15 cellular contexts compared by ENCODE assay signal in genomic region chr2:46872876-46873631, GRCh38. TPM values are rescaled to one million over a fixed set of nuclear protein-coding genes. Genes with fewer than 3 reads are reported as not detected.
DNase-seq lines count a peak whose midpoint lies in the region; ATAC-seq and TF ChIP-seq lines count a peak whose summit lies in the region.
"Had no signal": no experiment of that assay in that cellular context is flagged by ENCODE, and none has a peak within 500 bp of the region (broad histone marks: within the 10 kb centered on the region; RNA-seq: fewer than 3 reads in every experiment).

No MANE protein-coding gene starts in this region.

- no peaks in the 10 kb centered on the region for H3K36me3 ChIP-seq in GM23338 (ENCODE audit: insufficient read depth)
- no peaks in the 10 kb centered on the region for H3K36me3 ChIP-seq in adipocyte (ENCODE audit: control insufficient read depth, insufficient read depth, low read length, severe bottlenecking)
- no peaks in the 10 kb centered on the region for H3K36me3 ChIP-seq in lung (ENCODE audit: control insufficient read depth in 2 of 2, insufficient read depth in 2 of 2, low read length in 2 of 2)
- H3K36me3 ChIP-seq in stomach: no peaks in the 10 kb centered on the region
- no peaks in the 10 kb centered on the region for H3K36me3 ChIP-seq in effector memory CD4-positive, alpha-beta T cell (ENCODE audit: control insufficient read depth, insufficient read depth, low read length)
- H3K36me3 ChIP-seq: neural progenitor cell had no signal

- 91 to 97% methylated on average over 4 of the region's 4 CpGs for WGBS in lung, 2 donors
- 93 to 98% (median 97%) methylated on average over 4 of the region's 4 CpGs for WGBS in stomach, 5 donors

- H3K79me2 ChIP-seq in GM23338 (replicated peaks; ENCODE audit: insufficient read depth): no peaks in the 10 kb centered on the region

- TF ChIP-seq POLR2A in stomach (IDR thresholded peaks at IDR 0.05): no peak

- H3K4me3 Mint-ChIP-seq in GM23338: no peak overlapping the region
- H3K4me3 Mint-ChIP-seq: CD4-positive, alpha-beta memory T cell; central memory CD8-positive, alpha-beta T cell; neural progenitor cell; stimulated activated naive B cell treated with anti-CD40 and anti-IgM and Interleukin-4, amounts not matched to agents 10 μg/mL and 1 μg/mL and 100 μg/mL, for 72 hours had no signal

- no peak for TF ChIP-seq EP300 in stomach (IDR thresholded peaks at IDR 0.05)

- intact Hi-C loops in stomach (cut with DNase I; ENCODE audit: low total_unique reads): no loop called here

- no peaks in the 10 kb centered on the region; the same call in 2 of the 3 replicates for H3K9me3 Mint-ChIP-seq in GM23338
- H3K9me3 Mint-ChIP-seq: CD4-positive, alpha-beta memory T cell; central memory CD8-positive, alpha-beta T cell; neural progenitor cell; stimulated activated naive B cell treated with anti-CD40 and anti-IgM and Interleukin-4, amounts not matched to agents 10 μg/mL and 1 μg/mL and 100 μg/mL, for 72 hours had no signal

- TF ChIP-seq CTCF in GM23338 (conservative IDR thresholded peaks at IDR 0.05; ENCODE audit: low read depth in 2 of 2): no peak
- no peak for TF ChIP-seq CTCF in lung (IDR thresholded peaks at IDR 0.05; ENCODE audit: control extremely low read depth, extremely low read depth)
- TF ChIP-seq CTCF in stomach (IDR thresholded peaks at IDR 0.05): no peak

- H3K27me3 ChIP-seq in GM23338 (ENCODE audit: insufficient read depth) (no peaks in the 10 kb centered on the region), adipocyte (replicated peaks; ENCODE audit: control insufficient read depth, insufficient read depth, low read length) (no peaks in the 10 kb centered on the region), lung (ENCODE audit: control insufficient read depth, insufficient read depth) (no peaks in the 10 kb centered on the region), stomach (no peaks in the 10 kb centered on the region)
- H3K27me3 ChIP-seq in effector memory CD4-positive, alpha-beta T cell (replicated peaks; ENCODE audit: control insufficient read depth, insufficient read depth, low read length, poor library complexity, severe bottlenecking): no peaks in the 10 kb centered on the region
- H3K27me3 ChIP-seq: neural progenitor cell had no signal

- ATAC-seq in GM23338 (no peak), lung (ENCODE audit: insufficient read depth, low FRiP score) (no peak), GM21723 (IDR thresholded peaks at IDR 0.05; ENCODE audit: unreplicated experiment) (no peak), GM18520 (IDR thresholded peaks at IDR 0.05; ENCODE audit: unreplicated experiment) (no peak)

- no peak overlapping the region for H3K4me2 ChIP-seq in GM23338
- H3K4me2 ChIP-seq: neural progenitor cell had no signal

- H3K4me1 Mint-ChIP-seq in GM23338: 0 out of 3 replicates have a peak, but pooled peaks cover 6% of the 10 kb centered on the region
- H3K4me1 Mint-ChIP-seq: CD4-positive, alpha-beta memory T cell; central memory CD8-positive, alpha-beta T cell; stimulated activated naive B cell treated with anti-CD40 and anti-IgM and Interleukin-4, amounts not matched to agents 10 μg/mL and 1 μg/mL and 100 μg/mL, for 72 hours had no signal

- peaks cover 4% of the 10 kb centered on the region for H3F3A ChIP-seq in GM23338 (replicated peaks; ENCODE audit: low read depth)

- 0 out of 2 replicates have a peak, but pooled peaks cover 8% of the 10 kb centered on the region for H3K9me2 ChIP-seq in GM23338 (ENCODE audit: insufficient read depth)

- peaks cover 3% of the 10 kb centered on the region for H3K27me3 Mint-ChIP-seq in GM23338 (ENCODE audit: insufficient read depth, low read depth, poor library complexity)

- no peaks in the 10 kb centered on the region; the same call in 2 of the 3 replicates for H3K36me3 Mint-ChIP-seq in GM23338 (ENCODE audit: low read depth)
- H3K36me3 Mint-ChIP-seq: CD4-positive, alpha-beta memory T cell; neural progenitor cell; stimulated activated naive B cell treated with anti-CD40 and anti-IgM and Interleukin-4, amounts not matched to agents 10 μg/mL and 1 μg/mL and 100 μg/mL, for 72 hours had no signal

- H2AFZ ChIP-seq in GM23338: peak overlapping the region; percentile 74; the same call in 1 of the 2 replicates
- H2AFZ ChIP-seq: neural progenitor cell had no signal

- peak overlapping the region; percentile 66 for H3K9ac ChIP-seq in adipocyte (ENCODE audit: low read length)
- H3K9ac ChIP-seq: neural progenitor cell had no signal

- no peak for DNase-seq in GM23338 (ENCODE audit: low spot score)
- no peak for DNase-seq in adipocyte (ENCODE audit: low read depth)
- DNase-seq in lung (ENCODE audit: low spot score): no peak
- DNase-seq in stomach: no peak
- DNase-seq in effector memory CD4-positive, alpha-beta T cell: no peak
- DNase-seq in NCI-H1048 (lab: John Stamatoyannopoulos, UW): no peak
- DNase-seq: activated CD4-positive, alpha-beta T cell treated with anti-CD3 and anti-CD28 coated beads, Interleukin-2, amount 50 U/mL, for 1 hour; activated effector memory CD4-positive, alpha-beta T cell treated with anti-CD3 and anti-CD28 coated beads, Interleukin-2, amount 50 U/mL, for 16 hours; CD4-positive, alpha-beta memory T cell; GF-D8; stimulated activated naive B cell treated with anti-CD40 and anti-IgM and Interleukin-4, amounts not matched to agents 10 μg/mL and 1 μg/mL and 100 μg/mL, for 72 hours had no signal

- H3K4me3 ChIP-seq in GM23338 (no peak overlapping the region), adipocyte (ENCODE audit: low read length) (no peak overlapping the region), lung (no peak overlapping the region), stomach (no peak overlapping the region)
- no peak overlapping the region for H3K4me3 ChIP-seq in effector memory CD4-positive, alpha-beta T cell (ENCODE audit: insufficient read depth, low read depth, low read length, poor library complexity, severe bottlenecking)
- H3K4me3 ChIP-seq: neural progenitor cell had no signal

- H3K9me3 ChIP-seq in adipocyte (ENCODE audit: control insufficient read depth, low read length) (no peaks in the 10 kb centered on the region), lung (ENCODE audit: control insufficient read depth in 2 of 2, insufficient read depth in 1 of 2, low read length in 1 of 2) (no peaks in the 10 kb centered on the region), stomach (no peaks in the 10 kb centered on the region)
- H3K9me3 ChIP-seq in effector memory CD4-positive, alpha-beta T cell (ENCODE audit: control insufficient read depth, low read length): no peaks in the 10 kb centered on the region

- H3K27ac ChIP-seq in GM23338 (ENCODE audit: low read depth) (no peak overlapping the region), lung (ENCODE audit: low read depth in 1 of 2, low read length in 1 of 2) (peak overlapping the region; percentile 17 to 18), stomach (peak overlapping the region in 4 of 5 donors; percentile 29 to 62 (median 54))
- no peak overlapping the region for H3K27ac ChIP-seq in effector memory CD4-positive, alpha-beta T cell (ENCODE audit: insufficient read depth, low read length, poor library complexity, severe bottlenecking)
- H3K27ac ChIP-seq: neural progenitor cell had no signal

- H3K27ac Mint-ChIP-seq in GM23338: no peak overlapping the region
- H3K27ac Mint-ChIP-seq: CD4-positive, alpha-beta memory T cell; neural progenitor cell; stimulated activated naive B cell treated with anti-CD40 and anti-IgM and Interleukin-4, amounts not matched to agents 10 μg/mL and 1 μg/mL and 100 μg/mL, for 72 hours had no signal

- H3K4me1 ChIP-seq in GM23338 (ENCODE audit: insufficient read depth): no peaks in the 10 kb centered on the region
- peaks cover 57% of the 10 kb centered on the region for H3K4me1 ChIP-seq in adipocyte (ENCODE audit: control insufficient read depth, insufficient read depth, low read length)
- peaks cover 6 to 15% of the 10 kb centered on the region in 2 donors for H3K4me1 ChIP-seq in lung (ENCODE audit: control insufficient read depth in 2 of 2, insufficient read depth in 2 of 2, low read length in 2 of 2)
- H3K4me1 ChIP-seq in stomach: peaks cover 15 to 42% (median 27%) of the 10 kb centered on the region in 4 donors
- H3K4me1 ChIP-seq in effector memory CD4-positive, alpha-beta T cell (ENCODE audit: control insufficient read depth, insufficient read depth, low read length, poor library complexity, severe bottlenecking): no peaks in the 10 kb centered on the region
- H3K4me1 ChIP-seq: neural progenitor cell had no signal

- no peaks in the 10 kb centered on the region for H4K20me1 ChIP-seq in GM23338 (replicated peaks; ENCODE audit: insufficient read depth)

RNA-seq across cellular contexts. Expression of gene MCFD2, which starts 42.6 kb away (rescaled TPM):
- total RNA-seq in GM23338 (2014; rRNA removed; shearing (Covaris generic)): 55.1 and 62.0 TPM in 2 replicates
- polyA plus RNA-seq in GM23338 (2016; fragmentation: Nextera tagmentation; extraction: Ambion mirVana) (91.9 and 97.5 TPM in 2 replicates), lung (10 to 100 TPM; 22.0 to 57.3 TPM), stomach (10 to 100 TPM; 15.9 to 23.5 (median 17.1) TPM)
- total RNA-seq in lung (100 to 1,000 TPM in 1 of 2 donors, 10 to 100 TPM in 1; 80.0 to 101 TPM), stomach (100 to 1,000 TPM in 2 of 5 donors, 10 to 100 TPM in 3; 13.3 to 127 (median 78.0) TPM)

Comparison
In these comparisons a context has a peak if more than half of its experiments do, and no peak if none do; other contexts are left out.
1. H3K27ac ChIP-seq: peak in lung (2 of 2) and stomach (4 of 5); none in GM23338 (single experiment) and effector memory CD4-positive, alpha-beta T cell (single experiment).